Comparison of ENCODE assay signal across 1 cellular context in the genomic region with DNA sequence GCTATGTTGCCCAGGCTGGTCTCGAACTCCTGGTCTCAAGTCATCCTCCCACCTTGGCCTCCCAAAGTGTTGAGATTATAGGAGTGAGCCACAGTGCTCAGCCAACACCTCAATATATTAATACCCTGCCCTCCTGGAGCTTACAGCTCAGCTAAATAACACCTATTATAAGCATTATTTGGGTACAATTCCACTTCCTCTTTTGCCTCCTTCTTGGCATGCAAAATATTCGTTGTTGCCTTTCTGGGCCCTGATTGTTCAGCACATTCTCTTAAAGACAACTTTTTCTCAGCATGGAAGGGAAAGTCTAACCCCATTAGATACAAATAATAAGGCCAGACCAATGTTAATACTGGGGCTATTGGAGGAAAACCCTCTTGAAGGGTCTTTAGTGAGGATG.
TF ChIP-seq lines count a peak whose summit lies in the region.

No MANE protein-coding gene starts in this region.

TF ChIP-seq in HCT116, 20 proteins besides CTCF, POLR2A, EP300 and RAD21 (continued from another document):
- TF ChIP-seq, protein P1, sequence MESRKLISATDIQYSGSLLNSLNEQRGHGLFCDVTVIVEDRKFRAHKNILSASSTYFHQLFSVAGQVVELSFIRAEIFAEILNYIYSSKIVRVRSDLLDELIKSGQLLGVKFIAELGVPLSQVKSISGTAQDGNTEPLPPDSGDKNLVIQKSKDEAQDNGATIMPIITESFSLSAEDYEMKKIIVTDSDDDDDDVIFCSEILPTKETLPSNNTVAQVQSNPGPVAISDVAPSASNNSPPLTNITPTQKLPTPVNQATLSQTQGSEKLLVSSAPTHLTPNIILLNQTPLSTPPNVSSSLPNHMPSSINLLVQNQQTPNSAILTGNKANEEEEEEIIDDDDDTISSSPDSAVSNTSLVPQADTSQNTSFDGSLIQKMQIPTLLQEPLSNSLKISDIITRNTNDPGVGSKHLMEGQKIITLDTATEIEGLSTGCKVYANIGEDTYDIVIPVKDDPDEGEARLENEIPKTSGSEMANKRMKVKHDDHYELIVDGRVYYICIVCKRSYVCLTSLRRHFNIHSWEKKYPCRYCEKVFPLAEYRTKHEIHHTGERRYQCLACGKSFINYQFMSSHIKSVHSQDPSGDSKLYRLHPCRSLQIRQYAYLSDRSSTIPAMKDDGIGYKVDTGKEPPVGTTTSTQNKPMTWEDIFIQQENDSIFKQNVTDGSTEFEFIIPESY (IDR thresholded peaks at IDR 0.05; ENCODE audit: extremely low read depth, insufficient replicate concordance, low read length) = no peak
- TF ChIP-seq YY1 (IDR thresholded peaks at IDR 0.05; ENCODE audit: extremely low read depth, insufficient replicate concordance, low read depth, low read length) (no peak), CEBPB (IDR thresholded peaks at IDR 0.05; ENCODE audit: low read depth) (no peak), EZH2phosphoT487 (IDR thresholded peaks at IDR 0.05; ENCODE audit: borderline replicate concordance) (no peak), MAX (IDR thresholded peaks at IDR 0.05) (no peak), SIN3A (IDR thresholded peaks at IDR 0.05; ENCODE audit: low read depth) (no peak), EZH2 (IDR thresholded peaks at IDR 0.05) (no peak)
